ENCODE assay signal across 26 cellular contexts in genomic region chr6:109316909-109317308, GRCh38.
"Had no signal": no experiment of that assay in that cellular context is flagged by ENCODE, and none has a peak within 500 bp of the region (broad histone marks: within the 10 kb centered on the region; RNA-seq: fewer than 3 reads in every experiment).

No MANE protein-coding gene starts in this region.

- H3K4me3 ChIP-seq: breast epithelium, esophagus squamous epithelium, lower lobe of right lung, tibial artery, upper lobe of right lung had no signal

- H3K9me3 ChIP-seq: breast epithelium, esophagus squamous epithelium, lower lobe of right lung, tibial artery, upper lobe of right lung had no signal

- DNase-seq: activated CD4-positive, alpha-beta memory T cell treated with anti-CD3 and anti-CD28 coated beads for 36 hours; activated CD4-positive, alpha-beta T cell treated with anti-CD3 and anti-CD28 coated beads for 48 hours; activated CD4-positive, CD25-positive, alpha-beta regulatory T cell; activated CD8-positive, alpha-beta memory T cell treated with anti-CD3 and anti-CD28 coated beads, Interleukin-2, amount 50 U/mL, for 4 hours; activated effector memory CD4-positive, alpha-beta T cell treated with anti-CD3 and anti-CD28 coated beads, Interleukin-2, amount 50 U/mL, for 16 hours; activated naive CD4-positive, alpha-beta T cell treated with anti-CD3 and anti-CD28 coated beads, Interleukin-2, amount 10 ng/mL, durations not matched to agents 7 days and 5 days; activated naive CD8-positive, alpha-beta T cell treated with anti-CD3 and anti-CD28 coated beads, Interleukin-2, amount 10 ng/mL, durations not matched to agents 7 days and 5 days; activated T-cell treated with anti-CD3 and anti-CD28 coated beads, Interleukin-2, amount 50 U/mL, for 1 hour; amygdala; dermis blood vessel endothelial cell; effector CD8-positive, alpha-beta T cell; esophagus squamous epithelium; foreskin melanocyte; islet precursor cell; left colon; lower lobe of right lung; mesenchymal stem cell; natural killer cell; posterior cingulate gyrus; right cardiac atrium; stimulated activated CD4-positive, alpha-beta T cell treated with anti-CD3 and anti-CD28 coated beads, Interleukin-2, amount 100 ng/mL, for 48 hours; T-helper 1 cell; tibial artery; upper lobe of right lung had no signal

- H3K27ac ChIP-seq: breast epithelium, epithelial cell of prostate, esophagus squamous epithelium, lower lobe of right lung, tibial artery, upper lobe of right lung had no signal

- H3K36me3 ChIP-seq: breast epithelium, esophagus squamous epithelium, lower lobe of right lung, tibial artery, upper lobe of right lung had no signal

- H3K27me3 ChIP-seq: breast epithelium, esophagus squamous epithelium, tibial artery, upper lobe of right lung had no signal

- H3K4me1 ChIP-seq: breast epithelium, esophagus squamous epithelium, lower lobe of right lung, upper lobe of right lung had no signal

- ATAC-seq: left colon, lower lobe of right lung, natural killer cell, right cardiac atrium, upper lobe of right lung had no signal
